In genomic region chr4:56467284-56468096, GRCh38 we compare ENCODE assay signal across 7 cellular contexts. TPM values are rescaled to one million over a fixed set of nuclear protein-coding genes. Genes with fewer than 3 reads are reported as not detected.
DNase-seq lines count a peak whose midpoint lies in the region; ATAC-seq and TF ChIP-seq lines count a peak whose summit lies in the region.

Gene SRP72 (plus strand): TSS chr4:56467617. CDS start chr4:56467636, 19 bp downstream.

- peaks cover 76% of the 10 kb centered on the region for H3K79me2 ChIP-seq in hepatocyte

- peak within 1 kb of the TSS; percentile 89 for H3K4me2 ChIP-seq in hepatocyte

- no peaks in the 10 kb centered on the region for H3K9me2 ChIP-seq in hepatocyte (replicated peaks; ENCODE audit: insufficient read depth)

- H4K20me1 ChIP-seq in hepatocyte (ENCODE audit: insufficient read depth, poor library complexity, severe bottlenecking), result peaks cover 21% of the 10 kb centered on the region

- peak; percentile 86 for TF ChIP-seq POLR2A in GM18505 (IDR thresholded peaks at IDR 0.05; ENCODE audit: borderline replicate concordance, extremely low read depth, insufficient read depth, insufficient read length)

- no peak for TF ChIP-seq CTCF in hepatocyte (IDR thresholded peaks at IDR 0.05; ENCODE audit: poor library complexity)

- H3K27ac ChIP-seq in hepatocyte, result peak within 1 kb of the TSS; percentile 99

- DNase-seq in NCI-H1930 (lab: John Stamatoyannopoulos, UW) (peak; percentile 66 to 76), T-helper 9 cell (peak; percentile 88), astrocyte of the hippocampus (ENCODE audit: low read depth, low spot score) (peak; percentile 94), hepatocyte (ENCODE audit: low spot score) (peak; percentile 96), retina (peak; percentile 93)

- H3K27me3 ChIP-seq in hepatocyte, result no peaks in the 10 kb centered on the region

- no peaks in the 10 kb centered on the region for H3K9me3 ChIP-seq in hepatocyte (ENCODE audit: low read depth)

- peak within 1 kb of the TSS; percentile 84 for H2AFZ ChIP-seq in hepatocyte

- peak within 1 kb of the TSS; percentile 66 for H3K4me3 ChIP-seq in hepatocyte

- H3K4me1 ChIP-seq in hepatocyte (ENCODE audit: insufficient read depth), result peaks cover 28% of the 10 kb centered on the region

- WGBS in hepatocyte (ENCODE audit: low lambda C conversion rate, missing lambda C conversion rate), result under 1% methylated on average over 50 of the region's 62 CpGs

- H3K36me3 ChIP-seq in hepatocyte (replicated peaks; ENCODE audit: insufficient read depth, low read depth), result no peaks in the 10 kb centered on the region

- peak; percentile 95 for ATAC-seq in GM18505 (IDR thresholded peaks at IDR 0.05; ENCODE audit: unreplicated experiment)
- ATAC-seq in HG02970 (IDR thresholded peaks at IDR 0.05; ENCODE audit: low FRiP score, unreplicated experiment), result peak; percentile 91

RNA-seq across cellular contexts. Expression of gene SRP72, which starts in this region (rescaled TPM):
- total RNA-seq in hepatocyte, result 58.8 and 59.8 TPM in 2 replicates
- 74.9 and 79.4 TPM in 2 replicates for polyA plus RNA-seq in hepatocyte

Comparison
In these comparisons a context has a peak if more than half of its experiments do, and no peak if none do; other contexts are left out.
1. Peak in every context shown above with its lines: DNase-seq, ATAC-seq, H3K4me3 ChIP-seq and H3K27ac ChIP-seq.